Comparison of ENCODE assay signal across 8 cellular contexts in genomic region chr5:176596689-176597416, GRCh38. TPM values are rescaled to one million over a fixed set of nuclear protein-coding genes. Genes with fewer than 3 reads are reported as not detected.
DNase-seq lines count a peak whose midpoint lies in the region; ATAC-seq and TF ChIP-seq lines count a peak whose summit lies in the region.

No MANE protein-coding gene starts in this region.

- no peak overlapping the region for H3K9ac ChIP-seq in neural progenitor cell

- no peak overlapping the region for H3K27ac ChIP-seq in ACC112 (ENCODE audit: low read depth, low read length)
- H3K27ac ChIP-seq in neural progenitor cell = no peak overlapping the region
- no peak overlapping the region for H3K27ac ChIP-seq in tibial nerve

- no peaks in the 10 kb centered on the region for H3K36me3 Mint-ChIP-seq in activated CD4-positive, alpha-beta T cell treated with anti-CD3 and anti-CD28 coated beads, Interleukin-2, amount 10 ng/mL, durations not matched to agents 7 days and 5 days (ENCODE audit: low read depth)
- peaks cover 10% of the 10 kb centered on the region for H3K36me3 Mint-ChIP-seq in neural progenitor cell

- peak; percentile 63 for ATAC-seq in GM21786 (IDR thresholded peaks at IDR 0.05; ENCODE audit: unreplicated experiment)
- no peak for ATAC-seq in GM21526 (IDR thresholded peaks at IDR 0.05; ENCODE audit: low FRiP score, unreplicated experiment)

- TF ChIP-seq CTCF in neural progenitor cell (IDR thresholded peaks at IDR 0.05) (peak; percentile 41), tibial nerve (IDR thresholded peaks at IDR 0.05) (peak in 4 of 5 experiments; percentile 16 to 52 (median 27))

- H3K4me3 ChIP-seq in ACC112 (ENCODE audit: low read depth, low read length) (peak overlapping the region; percentile 60; the same call in 1 of the 2 replicates), neural progenitor cell (peak overlapping the region; percentile 42), tibial nerve (peak overlapping the region in 2 of 4 donors; percentile 26 to 43)

- H2AFZ ChIP-seq in ACC112 (ENCODE audit: low read length, unreplicated experiment) = no peak overlapping the region
- peak overlapping the region; percentile 72 for H2AFZ ChIP-seq in neural progenitor cell (replicated peaks)

- H3K4me1 ChIP-seq in ACC112 (ENCODE audit: control insufficient read depth, insufficient read depth, low read length, unreplicated experiment) = no peaks in the 10 kb centered on the region
- no peaks in the 10 kb centered on the region for H3K4me1 ChIP-seq in neural progenitor cell
- peaks cover 0 to 10% (median 1%) of the 10 kb centered on the region in 4 donors for H3K4me1 ChIP-seq in tibial nerve

- peak overlapping the region; percentile 66 for H3K27ac Mint-ChIP-seq in activated CD4-positive, alpha-beta T cell treated with anti-CD3 and anti-CD28 coated beads, Interleukin-2, amount 10 ng/mL, durations not matched to agents 7 days and 5 days
- no peak overlapping the region for H3K27ac Mint-ChIP-seq in neural progenitor cell

- POLR2A ChIA-PET in activated CD4-positive, alpha-beta T cell treated with anti-CD3 and anti-CD28 coated beads, Interleukin-2, amount 10 ng/mL, durations not matched to agents 7 days and 5 days (lab: Charles Lee) = no interaction called here

- no peaks in the 10 kb centered on the region for H3K9me3 Mint-ChIP-seq in activated CD4-positive, alpha-beta T cell treated with anti-CD3 and anti-CD28 coated beads, Interleukin-2, amount 10 ng/mL, durations not matched to agents 7 days and 5 days
- H3K9me3 Mint-ChIP-seq in neural progenitor cell = no peaks in the 10 kb centered on the region

- H3K4me2 ChIP-seq in neural progenitor cell = peak overlapping the region; percentile 62

- no peaks in the 10 kb centered on the region for H4K20me1 ChIP-seq in neural progenitor cell (ENCODE audit: low read depth)

- CTCF ChIA-PET in activated CD4-positive, alpha-beta T cell treated with anti-CD3 and anti-CD28 coated beads, Interleukin-2, amount 10 ng/mL, durations not matched to agents 7 days and 5 days (lab: Charles Lee) = interaction anchor here (0.8 to 4.0 kb wide), 8 partner anchors 10 to 180 kb away, joined by 3 to 19 read pairs (median 3); partner anchors contain the start of gene CLTB

- H3K4me3 Mint-ChIP-seq in activated CD4-positive, alpha-beta T cell treated with anti-CD3 and anti-CD28 coated beads, Interleukin-2, amount 10 ng/mL, durations not matched to agents 7 days and 5 days = peak overlapping the region; percentile 64
- no peak overlapping the region for H3K4me3 Mint-ChIP-seq in neural progenitor cell

- H3K27me3 ChIP-seq in ACC112 (ENCODE audit: insufficient read depth, low read length) = no peaks in the 10 kb centered on the region
- H3K27me3 ChIP-seq in neural progenitor cell = peaks cover 24% of the 10 kb centered on the region
- H3K27me3 ChIP-seq in tibial nerve = peaks cover 0 to 35% of the 10 kb centered on the region in 2 donors

- peak; percentile 62 for DNase-seq in activated CD4-positive, alpha-beta T cell treated with anti-CD3 and anti-CD28 coated beads, Interleukin-2, amount 10 ng/mL, durations not matched to agents 7 days and 5 days
- peak; percentile 49 for DNase-seq in effector CD4-positive, alpha-beta T cell
- DNase-seq in neural progenitor cell (ENCODE audit: low spot score) (peak; percentile 79), tibial nerve (ENCODE audit: low spot score in 2 of 2) (no peak), NCI-H748 (lab: John Stamatoyannopoulos, UW; ENCODE audit: unreplicated experiment) (no peak)

- TF ChIP-seq EP300 in tibial nerve (IDR thresholded peaks at IDR 0.05) = no peak

- peaks cover 4% of the 10 kb centered on the region for H3F3A ChIP-seq in neural progenitor cell (ENCODE audit: low read depth)

- H3K4me1 Mint-ChIP-seq in activated CD4-positive, alpha-beta T cell treated with anti-CD3 and anti-CD28 coated beads, Interleukin-2, amount 10 ng/mL, durations not matched to agents 7 days and 5 days = peaks cover 9% of the 10 kb centered on the region
- H3K4me1 Mint-ChIP-seq in neural progenitor cell = peaks cover 4% of the 10 kb centered on the region

- TF ChIP-seq POLR2A in tibial nerve (IDR thresholded peaks at IDR 0.05) = no peak

- no peaks in the 10 kb centered on the region for H3K36me3 ChIP-seq in ACC112 (ENCODE audit: insufficient read depth, low read length)
- H3K36me3 ChIP-seq in neural progenitor cell = no peaks in the 10 kb centered on the region
- H3K36me3 ChIP-seq in tibial nerve = no peaks in the 10 kb centered on the region

- no peaks in the 10 kb centered on the region for H3K79me2 ChIP-seq in ACC112 (ENCODE audit: control insufficient read depth, insufficient read depth, low read length, unreplicated experiment)
- no peaks in the 10 kb centered on the region for H3K79me2 ChIP-seq in neural progenitor cell (ENCODE audit: low read depth)

- H3K9me3 ChIP-seq in neural progenitor cell (ENCODE audit: low read depth) (no peaks in the 10 kb centered on the region), tibial nerve (no peaks in the 10 kb centered on the region)

- WGBS in tibial nerve, 2 donors = 8 to 14% methylated on average over 14 to 41 of the region's 98 CpGs

- peaks cover 2% of the 10 kb centered on the region for H3K27me3 Mint-ChIP-seq in activated CD4-positive, alpha-beta T cell treated with anti-CD3 and anti-CD28 coated beads, Interleukin-2, amount 10 ng/mL, durations not matched to agents 7 days and 5 days
- H3K27me3 Mint-ChIP-seq in neural progenitor cell (ENCODE audit: insufficient read depth, low read depth) = peaks cover 9% of the 10 kb centered on the region

RNA-seq across cellular contexts. Expression of gene GPRIN1, which starts 13.1 kb away (rescaled TPM):
- 1 to 10 TPM; 2.5 to 2.6 TPM for total RNA-seq in activated CD4-positive, alpha-beta T cell treated with anti-CD3 and anti-CD28 coated beads, Interleukin-2, amount 10 ng/mL, durations not matched to agents 7 days and 5 days
- total RNA-seq in neural progenitor cell (ENCODE audit: low replicate concordance) = 0.67 and 3.7 TPM in 2 replicates
- under 1 TPM in 2 of 4 donors, not detected in 2; 0.22 to 0.90 TPM for total RNA-seq in tibial nerve

RNA-seq across cellular contexts. Expression of gene SNCB, which starts 33.5 kb away (rescaled TPM):
- not detected for total RNA-seq in activated CD4-positive, alpha-beta T cell treated with anti-CD3 and anti-CD28 coated beads, Interleukin-2, amount 10 ng/mL, durations not matched to agents 7 days and 5 days
- 1.1 TPM in 1 of 2 replicates, not detected in the other for total RNA-seq in neural progenitor cell (ENCODE audit: low replicate concordance)
- total RNA-seq in tibial nerve = not detected

RNA-seq across cellular contexts. Expression of gene EIF4E1B, which starts 33.6 kb away (rescaled TPM):
- total RNA-seq in activated CD4-positive, alpha-beta T cell treated with anti-CD3 and anti-CD28 coated beads, Interleukin-2, amount 10 ng/mL, durations not matched to agents 7 days and 5 days = not detected
- total RNA-seq in neural progenitor cell (ENCODE audit: low replicate concordance) = 0.06 and 0.68 TPM in 2 replicates
- total RNA-seq in tibial nerve = not detected

RNA-seq across cellular contexts. Expression of gene CDHR2, which starts 47.7 kb away (rescaled TPM):
- total RNA-seq in activated CD4-positive, alpha-beta T cell treated with anti-CD3 and anti-CD28 coated beads, Interleukin-2, amount 10 ng/mL, durations not matched to agents 7 days and 5 days = 1 to 10 TPM; 1.3 to 2.4 TPM
- total RNA-seq in neural progenitor cell (ENCODE audit: low replicate concordance) = not detected in 2 replicates
- not detected for total RNA-seq in tibial nerve

RNA-seq across cellular contexts. Expression of gene TSPAN17, which starts 50.4 kb away (rescaled TPM):
- 10 to 100 TPM; 39.6 to 42.5 TPM for total RNA-seq in activated CD4-positive, alpha-beta T cell treated with anti-CD3 and anti-CD28 coated beads, Interleukin-2, amount 10 ng/mL, durations not matched to agents 7 days and 5 days
- total RNA-seq in neural progenitor cell (ENCODE audit: low replicate concordance) (25.9 and 51.7 TPM in 2 replicates), tibial nerve (10 to 100 TPM; 11.0 to 25.8 (median 14.3) TPM)

Comparison
In these comparisons a context has a peak if more than half of its experiments do, and no peak if none do; other contexts are left out.
1. DNase-seq: peak in activated CD4-positive, alpha-beta T cell treated with anti-CD3 and anti-CD28 coated beads, Interleukin-2, amount 10 ng/mL, durations not matched to agents 7 days and 5 days (single experiment), effector CD4-positive, alpha-beta T cell (single experiment) and neural progenitor cell (single experiment); none in tibial nerve (0 of 2) and NCI-H748 (single experiment).